Comparison of ENCODE assay signal across 13 cellular contexts in the genomic region with DNA sequence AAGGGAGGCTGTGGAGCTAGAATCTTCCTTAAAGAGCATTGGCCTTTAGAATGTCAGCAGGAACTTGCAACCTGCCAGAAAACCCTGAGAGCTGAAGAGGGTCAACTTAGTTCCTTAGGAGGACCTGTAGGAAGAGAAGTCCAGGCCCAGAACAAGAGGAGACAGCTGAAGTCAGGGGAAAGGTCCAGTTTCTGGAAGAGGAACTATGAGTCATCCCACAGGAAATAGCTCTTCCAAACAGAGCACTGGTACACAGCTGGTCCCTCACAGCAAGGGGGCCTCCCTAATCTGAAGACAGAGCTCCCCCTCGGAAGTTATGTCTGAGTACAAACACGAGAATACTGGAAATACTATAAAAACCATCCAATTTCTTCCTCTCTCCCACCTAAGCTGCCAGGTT.
DNase-seq lines count a peak whose midpoint lies in the region; ATAC-seq and TF ChIP-seq lines count a peak whose summit lies in the region.
"Had no signal": no experiment of that assay in that cellular context is flagged by ENCODE, and none has a peak within 500 bp of the region (broad histone marks: within the 10 kb centered on the region; RNA-seq: fewer than 3 reads in every experiment).

No MANE protein-coding gene starts in this region.

- WGBS in right lobe of liver (ENCODE audit: insufficient coverage, low coverage, low lambda C conversion rate, missing lambda C conversion rate), result 60% methylated on average over 1 of the region's 2 CpGs

- TF ChIP-seq POLR2A in right lobe of liver (IDR thresholded peaks at IDR 0.05), result no peak

- ATAC-seq in right lobe of liver, result peak; percentile 62 to 81 (median 70)

- DNase-seq in AG20443 (ENCODE audit: low spot score), result peak; percentile 56
- DNase-seq in LHCN-M2 (ENCODE audit: low read depth), result peak; percentile 94
- DNase-seq in brain pericyte (ENCODE audit: low read depth, low spot score), result peak; percentile 57
- no peak for DNase-seq in right lobe of liver
- DNase-seq in activated CD4-positive, alpha-beta T cell treated with anti-CD3 and anti-CD28 coated beads for 1 hour, result no peak
- no peak for DNase-seq in CD1c-positive myeloid dendritic cell (ENCODE audit: extremely low spot score)
- DNase-seq in GM10266 (ENCODE audit: extremely low spot score), result no peak
- DNase-seq in activated effector memory CD4-positive, alpha-beta T cell treated with Interleukin-2 at 50 U/mL for 16 hours, result no peak
- DNase-seq: activated T-cell treated with anti-CD3 and anti-CD28 coated beads for 4 hours; central memory CD4-positive, alpha-beta T cell; head of caudate nucleus; NCI-H748 treated with DMSO at 0.1 percent for 48 hours; stimulated activated CD4-positive, alpha-beta T cell treated with anti-CD3 and anti-CD28 coated beads, Interleukin-2, amount 100 ng/mL, for 24 hours had no signal

- TF ChIP-seq CTCF in right lobe of liver (IDR thresholded peaks at IDR 0.05), result no peak
- no peak for TF ChIP-seq CTCF in GM10266 (IDR thresholded peaks at IDR 0.05; ENCODE audit: control insufficient read depth, insufficient read depth, low read depth, missing control alignments)

- intact Hi-C loops in right lobe of liver (cut with DNase I), result no loop called here

- H3K27ac ChIP-seq in right lobe of liver, result no peak overlapping the region

- H3K36me3 ChIP-seq in right lobe of liver, result no peaks in the 10 kb centered on the region

- no peaks in the 10 kb centered on the region for H3K27me3 ChIP-seq in right lobe of liver

- no peaks in the 10 kb centered on the region for H3K4me1 ChIP-seq in right lobe of liver

- no peaks in the 10 kb centered on the region for H3K9me3 ChIP-seq in right lobe of liver

- no peak overlapping the region for H3K4me3 ChIP-seq in right lobe of liver

Comparison
In these comparisons a context has a peak if more than half of its experiments do, and no peak if none do; other contexts are left out.
1. DNase-seq: peak in AG20443 (single experiment), LHCN-M2 (single experiment) and brain pericyte (single experiment); none in right lobe of liver (0 of 3), activated CD4-positive, alpha-beta T cell treated with anti-CD3 and anti-CD28 coated beads for 1 hour (single experiment), CD1c-positive myeloid dendritic cell (single experiment), GM10266 (single experiment) and activated effector memory CD4-positive, alpha-beta T cell treated with Interleukin-2 at 50 U/mL for 16 hours (single experiment).